27 cellular contexts compared by ENCODE assay signal in genomic region chr15:99944131-99944530, GRCh38.
"Had no signal": no experiment of that assay in that cellular context is flagged by ENCODE, and none has a peak within 500 bp of the region (broad histone marks: within the 10 kb centered on the region; RNA-seq: fewer than 3 reads in every experiment).

No MANE protein-coding gene starts in this region.

- H3K4me3 Mint-ChIP-seq: activated CD4-positive, alpha-beta T cell treated with anti-CD3 and anti-CD28 coated beads for 36 hours; activated CD8-positive, alpha-beta T cell treated with anti-CD3 and anti-CD28 coated beads, Interleukin-2, amount 10 ng/mL, durations not matched to agents 7 days and 5 days; activated naive CD4-positive, alpha-beta T cell treated with anti-CD3 and anti-CD28 coated beads, Interleukin-2, amount 10 ng/mL, durations not matched to agents 7 days and 5 days; activated naive CD8-positive, alpha-beta T cell treated with anti-CD3 and anti-CD28 coated beads for 36 hours; activated T-cell treated with anti-CD3 and anti-CD28 coated beads, Interleukin-2, amount 50 U/mL, for 72 hours had no signal

- H3K4me3 ChIP-seq: MG63, Peyer's patch, SJCRH30 had no signal

- H3K4me1 ChIP-seq: Peyer's patch, SJCRH30 had no signal

- H3K36me3 ChIP-seq: brain microvascular endothelial cell, MG63, Peyer's patch, SJCRH30 had no signal

- H3K27ac ChIP-seq: brain microvascular endothelial cell, Peyer's patch, RWPE1, SJCRH30, VCaP had no signal

- H3K27me3 ChIP-seq: brain microvascular endothelial cell, MG63, Peyer's patch, SJCRH30 had no signal

- H3K27me3 Mint-ChIP-seq: activated naive CD4-positive, alpha-beta T cell treated with anti-CD3 and anti-CD28 coated beads, Interleukin-2, amount 10 ng/mL, durations not matched to agents 7 days and 5 days had no signal

- H3K27ac Mint-ChIP-seq: activated CD8-positive, alpha-beta T cell treated with anti-CD3 and anti-CD28 coated beads, Interleukin-2, amount 10 ng/mL, durations not matched to agents 7 days and 5 days; activated naive CD4-positive, alpha-beta T cell treated with anti-CD3 and anti-CD28 coated beads, Interleukin-2, amount 10 ng/mL, durations not matched to agents 7 days and 5 days; activated naive CD8-positive, alpha-beta T cell treated with anti-CD3 and anti-CD28 coated beads for 36 hours; activated T-cell treated with anti-CD3 and anti-CD28 coated beads, Interleukin-2, amount 50 U/mL, for 72 hours; activated T-helper 2 cell treated with anti-CD3 and anti-CD28 coated beads, Interferon-gamma antibody, Interleukin-2, Interleukin-4, amounts not matched to agents 10 μg/mL and 5 μg/mL and 100 μg/mL, durations not matched to agents 14 hours and 24 hours and 36 hours had no signal

- H3K36me3 Mint-ChIP-seq: activated naive CD4-positive, alpha-beta T cell treated with anti-CD3 and anti-CD28 coated beads, Interleukin-2, amount 10 ng/mL, durations not matched to agents 7 days and 5 days had no signal

- DNase-seq: activated CD4-positive, alpha-beta T cell treated with anti-CD3 and anti-CD28 coated beads for 36 hours; activated CD4-positive, alpha-beta T cell treated with anti-CD3 and anti-CD28 coated beads, Interleukin-2, amount 50 U/mL, for 4 hours; activated CD8-positive, alpha-beta T cell treated with anti-CD3 and anti-CD28 coated beads, Interleukin-2, amount 10 ng/mL, durations not matched to agents 7 days and 5 days; activated gamma-delta T cell treated with Interleukin-2 at 50 U/mL for 16 hours; activated naive CD4-positive, alpha-beta T cell treated with anti-CD3 and anti-CD28 coated beads, Interleukin-2, amount 10 ng/mL, durations not matched to agents 7 days and 5 days; activated naive CD8-positive, alpha-beta T cell treated with anti-CD3 and anti-CD28 coated beads for 36 hours; activated T-cell treated with anti-CD3 and anti-CD28 coated beads, Interleukin-2, amount 50 U/mL, for 72 hours; brain microvascular endothelial cell; MG63; MV-4-11; NCI-H1092 treated with DMSO at 0.1 percent for 48 hours; NCI-H1417 treated with DMSO at 0.1 percent for 48 hours; NCI-H1694; NCI-H2029; NCI-H2107; NCI-H345; NCI-H510A; NCI-H526 treated with DMSO at 0.1 percent for 48 hours; NK-92 treated with Interleukin-12 subunit alpha and Interleukin-12 subunit beta, amount 100 ng/mL, for 24 hours; Right ventricle myocardium superior; SJCRH30; SK-N-SH; T-helper 1 cell had no signal

- ATAC-seq: activated CD4-positive, alpha-beta T cell treated with anti-CD3 and anti-CD28 coated beads for 36 hours; activated CD8-positive, alpha-beta T cell treated with anti-CD3 and anti-CD28 coated beads, Interleukin-2, amount 10 ng/mL, durations not matched to agents 7 days and 5 days; activated T-cell treated with anti-CD3 and anti-CD28 coated beads, Interleukin-2, amount 50 U/mL, for 72 hours had no signal

- H3K4me1 Mint-ChIP-seq: activated CD4-positive, alpha-beta T cell treated with anti-CD3 and anti-CD28 coated beads for 36 hours; activated naive CD4-positive, alpha-beta T cell treated with anti-CD3 and anti-CD28 coated beads, Interleukin-2, amount 10 ng/mL, durations not matched to agents 7 days and 5 days had no signal
